Comparison of ENCODE assay signal across 18 cellular contexts in genomic region chr7:11620822-11621395, GRCh38.
A peak's percentile ranks its signal among the peaks of the same experiment; 100 is the strongest.
DNase-seq lines count a peak whose midpoint lies in the region; ATAC-seq, FAIRE-seq and TF ChIP-seq lines count a peak whose summit lies in the region.
"Had no signal": no experiment of that assay in that cellular context is flagged by ENCODE, and none has a peak within 500 bp of the region (broad histone marks: within the 10 kb centered on the region; RNA-seq: fewer than 3 reads in every experiment).

No MANE protein-coding gene starts in this region.

- no peak overlapping the region for H2BK15ac ChIP-seq in H1 (ENCODE audit: low read length)

- H3K36me3 ChIP-seq in BE2C (no peaks in the 10 kb centered on the region), H1 (ENCODE audit: control insufficient read depth in 2 of 4, insufficient read depth in 4 of 4, low read length in 3 of 4) (no peaks in the 10 kb centered on the region), sigmoid colon (no peaks in the 10 kb centered on the region)

- POLR2A ChIA-PET in H1 (lab: Charles Lee; ENCODE audit: partially characterized antibody) = no interaction called here

- no peak overlapping the region for H3K14ac ChIP-seq in H1 (ENCODE audit: insufficient read length)

- no peak overlapping the region for H3K56ac ChIP-seq in H1 (replicated peaks; ENCODE audit: insufficient read length, low read depth, low read length)

- H2AFZ ChIP-seq in H1 (ENCODE audit: low read length) = no peak overlapping the region

- ATAC-seq in HG03097 (IDR thresholded peaks at IDR 0.05; ENCODE audit: low FRiP score, unreplicated experiment) = no peak

- 91% methylated on average over 7 of the region's 7 CpGs; no CpG with 5 or more reads in 1 of the 2 experiments for WGBS in H1 (ENCODE audit: extremely low coverage in 1 of 2, insufficient coverage in 1 of 2, insufficient read length in 1 of 2, insufficient replicate concordance in 2 of 2, low coverage in 1 of 2, low lambda C conversion rate in 2 of 2, missing lambda C conversion rate in 1 of 2), 2 experiments
- WGBS in sigmoid colon, 2 donors = 87 to 88% methylated on average over 7 of the region's 7 CpGs

- no peak overlapping the region for H4K8ac ChIP-seq in H1 (ENCODE audit: extremely low read depth, insufficient read depth, low read length)

- no peak overlapping the region for H4K5ac ChIP-seq in H1 (ENCODE audit: insufficient read length, low read depth, low read length)

- TF ChIP-seq POLR2A in H1 (IDR thresholded peaks at IDR 0.05; ENCODE audit: control extremely low read depth in 1 of 2, low read depth in 2 of 2, low read length in 2 of 2) (no peak), sigmoid colon (IDR thresholded peaks at IDR 0.05) (no peak)

- no peaks in the 10 kb centered on the region for H3K9me3 ChIP-seq in BE2C
- H3K9me3 ChIP-seq in H1 (ENCODE audit: insufficient read depth in 2 of 2, low read depth in 1 of 2, low read length in 1 of 2) = no peaks in the 10 kb centered on the region
- no peaks in the 10 kb centered on the region for H3K9me3 ChIP-seq in sigmoid colon

- no peak overlapping the region for H4K91ac ChIP-seq in H1 (replicated peaks; ENCODE audit: insufficient read length, low read length)

- H3K27ac ChIP-seq in H1 (ENCODE audit: low read depth, low read length) = 0 out of 2 replicates have a peak overlapping the region, but pooled peaks have one; percentile 8
- H3K27ac ChIP-seq in sigmoid colon = no peak overlapping the region
- H3K27ac ChIP-seq: C4-2B had no signal

- no peaks in the 10 kb centered on the region; the same call in 1 of the 2 replicates for H3K4me1 ChIP-seq in BE2C
- H3K4me1 ChIP-seq in H1 (replicated peaks in 1 of 4; ENCODE audit: control insufficient read depth in 3 of 4, insufficient read depth in 4 of 4, low read length in 3 of 4) = peaks cover 0 to 3% (median 0%) of the 10 kb centered on the region in 4 experiments; a peak in 1 of 7 replicates
- H3K4me1 ChIP-seq in sigmoid colon = no peaks in the 10 kb centered on the region

- no peak overlapping the region for H3K4ac ChIP-seq in H1 (replicated peaks; ENCODE audit: insufficient read length, low read depth, low read length)

- H3K18ac ChIP-seq in H1 (ENCODE audit: extremely low read depth, low read length) = no peak overlapping the region

- H3K27me3 ChIP-seq in BE2C = no peaks in the 10 kb centered on the region
- no peaks in the 10 kb centered on the region for H3K27me3 ChIP-seq in H1 (replicated peaks in 1 of 4; ENCODE audit: control insufficient read depth in 3 of 4, extremely low read depth in 1 of 4, insufficient read depth in 3 of 4, low read length in 3 of 4)
- H3K27me3 ChIP-seq in sigmoid colon = no peaks in the 10 kb centered on the region

- TF ChIP-seq CTCF in BE2C (IDR thresholded peaks at IDR 0.05; ENCODE audit: low read depth, low read length) = no peak
- TF ChIP-seq CTCF in H1 (IDR thresholded peaks at IDR 0.05; ENCODE audit: control extremely low read depth in 1 of 3, insufficient read depth in 1 of 3, low read depth in 1 of 3, low read length in 3 of 3) = no peak
- TF ChIP-seq CTCF in sigmoid colon (IDR thresholded peaks at IDR 0.05) = no peak

- no peak overlapping the region for H3K4me2 ChIP-seq in H1 (ENCODE audit: insufficient read depth in 1 of 2, low read depth in 2 of 2, low read length in 2 of 2)

- no peak overlapping the region for H3K23ac ChIP-seq in H1 (ENCODE audit: insufficient read length)

- no peaks in the 10 kb centered on the region for H3K79me1 ChIP-seq in H1 (ENCODE audit: low read depth, low read length)

- H2AK5ac ChIP-seq in H1 (ENCODE audit: low read depth, low read length) = no peak overlapping the region

- no peaks in the 10 kb centered on the region for H4K20me1 ChIP-seq in H1 (replicated peaks in 1 of 2; ENCODE audit: control insufficient read depth in 1 of 2, insufficient read depth in 2 of 2, low read length in 2 of 2)

- no peak for TF ChIP-seq RAD21 in H1 (IDR thresholded peaks at IDR 0.05 in 1 of 2, conservative IDR thresholded peaks at IDR 0.05 in 1 of 2; ENCODE audit: low read depth in 2 of 2, low read length in 2 of 2)

- no peak overlapping the region for H2BK5ac ChIP-seq in H1 (ENCODE audit: low read depth, low read length)

- no peak overlapping the region for H2BK120ac ChIP-seq in H1 (replicated peaks; ENCODE audit: low read depth, low read length)

- no peak for FAIRE-seq in H1 (lab: Jason Lieb, UNC)
- FAIRE-seq: GM12892 had no signal

- intact Hi-C loops in sigmoid colon (cut with DNase I) = no loop called here

- no peaks in the 10 kb centered on the region for H3K79me2 ChIP-seq in H1 (ENCODE audit: control insufficient read depth in 1 of 2, insufficient read depth in 2 of 2, low read length in 2 of 2)

- H3K23me2 ChIP-seq in H1 (ENCODE audit: low read depth, low read length) = no peaks in the 10 kb centered on the region

- DNase-seq in BE2C (no peak), MV-4-11 (lab: John Stamatoyannopoulos, UW) (peak; percentile 36), H1 (ENCODE audit: low read depth in 1 of 2, low spot score in 2 of 2) (no peak), renal cortical epithelial cell (ENCODE audit: low read depth) (peak; percentile 70), GDM1 (lab: John Stamatoyannopoulos, UW) (no peak), sigmoid colon (no peak)
- DNase-seq: DMS 273 treated with DMSO at 0.1 percent for 48 hours, GF-D8, HFFc6, IMR-90, Karpas-422, MM.1S, NCI-H187 treated with DMSO at 0.1 percent for 48 hours, RPMI8226, SIG-M5 had no signal

- no peak overlapping the region for H3K9ac ChIP-seq in H1 (replicated peaks in 1 of 4; ENCODE audit: extremely low read depth in 1 of 4, low read depth in 3 of 4, low read length in 3 of 4)

- no peak for TF ChIP-seq EP300 in H1 (IDR thresholded peaks at IDR 0.05; ENCODE audit: borderline replicate concordance in 1 of 2, low read depth in 2 of 2, low read length in 2 of 2)
- TF ChIP-seq EP300 in sigmoid colon (IDR thresholded peaks at IDR 0.05) = no peak

- no peak overlapping the region for H2BK20ac ChIP-seq in H1 (ENCODE audit: low read length)

- CTCF ChIA-PET in H1 (lab: Charles Lee; ENCODE audit: partially characterized antibody) = interaction anchor here (0.7 kb wide), 1 partner anchor 64 kb away, joined by 3 read pairs; no protein-coding TSS in a partner anchor

- no peak overlapping the region for H2BK12ac ChIP-seq in H1 (ENCODE audit: low read depth, low read length)

- H3K4me3 ChIP-seq in BE2C (ENCODE audit: low read depth, low read length) (peak overlapping the region; percentile 51), H1 (ENCODE audit: extremely low read depth in 1 of 4, insufficient read depth in 2 of 4, low read depth in 3 of 4, low read length in 4 of 4) (no peak overlapping the region), sigmoid colon (no peak overlapping the region)

TF ChIP-seq in H1, 55 proteins besides CTCF, POLR2A, EP300 and RAD21:
- TF ChIP-seq SRF (IDR thresholded peaks at IDR 0.05; ENCODE audit: low read depth, low read length) (no peak), KDM1A (IDR thresholded peaks at IDR 0.05; ENCODE audit: borderline replicate concordance, low read length) (no peak), FOSL1 (IDR thresholded peaks at IDR 0.05; ENCODE audit: insufficient read depth, low read depth, low read length) (no peak), SIRT6 (IDR thresholded peaks at IDR 0.05; ENCODE audit: low read length) (no peak), ZNF274 (IDR thresholded peaks at IDR 0.05; ENCODE audit: borderline replicate concordance, extremely low read depth, low read length) (no peak)

Comparison
In these comparisons a context has a peak if more than half of its experiments do, and no peak if none do; other contexts are left out.
1. DNase-seq: peak in MV-4-11 (single experiment) and renal cortical epithelial cell (single experiment); none in BE2C (single experiment), H1 (0 of 2), GDM1 (single experiment) and sigmoid colon (single experiment).